Comparison of ENCODE assay signal across 16 cellular contexts in genomic region chr18:3333721-3334386, GRCh38.
DNase-seq lines count a peak whose midpoint lies in the region; ATAC-seq, FAIRE-seq and TF ChIP-seq lines count a peak whose summit lies in the region.
"Had no signal": no experiment of that assay in that cellular context is flagged by ENCODE, and none has a peak within 500 bp of the region (broad histone marks: within the 10 kb centered on the region; RNA-seq: fewer than 3 reads in every experiment).

No MANE protein-coding gene starts in this region.

- no TSS peak for BruUV-seq in Panc1 (replicated peaks; lab: Mats Ljungman, UMichigan)

- H3K27me3 ChIP-seq in Panc1 (ENCODE audit: control insufficient read depth, insufficient read depth, low read length) (no peaks in the 10 kb centered on the region), keratinocyte (ENCODE audit: control insufficient read depth, extremely low read depth, insufficient read depth, low read length) (no peaks in the 10 kb centered on the region), small intestine (ENCODE audit: control insufficient read depth in 2 of 2, insufficient read depth in 2 of 2, low read length in 2 of 2) (no peaks in the 10 kb centered on the region), BE2C (no peaks in the 10 kb centered on the region)

- H3K9me3 ChIP-seq in HEK293 (ENCODE audit: control insufficient read depth, insufficient read depth, low read depth, low read length) (no peaks in the 10 kb centered on the region), Panc1 (ENCODE audit: control insufficient read depth, insufficient read depth, low read depth, low read length) (0 out of 2 replicates have a peak, but pooled peaks cover 3% of the 10 kb centered on the region), keratinocyte (ENCODE audit: control insufficient read depth, low read depth, low read length) (no peaks in the 10 kb centered on the region), small intestine (ENCODE audit: control insufficient read depth, low read depth) (no peaks in the 10 kb centered on the region), BE2C (no peaks in the 10 kb centered on the region)

- H4K20me1 ChIP-seq in keratinocyte (ENCODE audit: control insufficient read depth, extremely low read depth, insufficient read depth, low read length) = no peaks in the 10 kb centered on the region

- H3K4me1 ChIP-seq in HEK293 (ENCODE audit: control insufficient read depth, insufficient read depth, low read length) (no peaks in the 10 kb centered on the region), Panc1 (ENCODE audit: control insufficient read depth, insufficient read depth, low read length) (no peaks in the 10 kb centered on the region), keratinocyte (ENCODE audit: control insufficient read depth, extremely low read depth, insufficient read depth, low read length) (peaks cover 26% of the 10 kb centered on the region), small intestine (ENCODE audit: control insufficient read depth in 2 of 2, insufficient read depth in 1 of 2, low read depth in 1 of 2, low read length in 1 of 2) (no peaks in the 10 kb centered on the region), BE2C (no peaks in the 10 kb centered on the region)

- peak; percentile 39 for FAIRE-seq in keratinocyte (lab: Jason Lieb, UNC)
- FAIRE-seq in small intestine (lab: Jason Lieb, UNC) = no peak
- FAIRE-seq: GM19239, H54 had no signal

- H2AFZ ChIP-seq in keratinocyte (ENCODE audit: control insufficient read depth, low read length) = no peak overlapping the region

- no peaks in the 10 kb centered on the region for H3K79me2 ChIP-seq in keratinocyte (ENCODE audit: control insufficient read depth, insufficient read depth, low read length)

- DNase-seq in Panc1 (ENCODE audit: low read depth, low spot score) (no peak), keratinocyte (ENCODE audit: low read depth, low spot score) (no peak), small intestine (no peak), EL (no peak), BE2C (no peak), COLO829 (ENCODE audit: low spot score) (no peak)
- DNase-seq: ACHN; C1 segment of cervical spinal cord; CD4-positive, alpha-beta T cell; DMS79 treated with DMSO at 0.1 percent for 48 hours; GDM1; Kasumi-1; KBM-7 had no signal

- WGBS in small intestine, 3 donors = 82 to 83% (median 82%) methylated on average over 4 of the region's 4 CpGs

- in situ Hi-C loops in Panc1 (cut with HindIII; ENCODE audit: low pct_unique_long_range_greater_than_20kb, low sequenced_read_pairs) = no loop called here

- H3K4me3 ChIP-seq in HEK293 (ENCODE audit: low read depth, low read length) (no peak overlapping the region), Panc1 (ENCODE audit: low read depth in 2 of 2, low read length in 2 of 2) (no peak overlapping the region), keratinocyte (ENCODE audit: control insufficient read depth in 2 of 3, extremely low read depth in 1 of 3, insufficient read depth in 2 of 3, low read depth in 1 of 3, low read length in 3 of 3) (no peak overlapping the region), small intestine (ENCODE audit: low read depth in 1 of 2, low read length in 2 of 2) (no peak overlapping the region), BE2C (ENCODE audit: low read depth, low read length) (no peak overlapping the region)

- H3K4me2 ChIP-seq in keratinocyte (ENCODE audit: control insufficient read depth, extremely low read depth, insufficient read depth, low read depth, low read length) = no peak overlapping the region

- H3K36me3 ChIP-seq in HEK293 (ENCODE audit: control insufficient read depth in 2 of 2, insufficient read depth in 1 of 2, low read length in 2 of 2) (no peaks in the 10 kb centered on the region), Panc1 (ENCODE audit: control insufficient read depth, insufficient read depth, low read length) (no peaks in the 10 kb centered on the region), keratinocyte (ENCODE audit: control insufficient read depth in 2 of 2, extremely low read depth in 1 of 2, insufficient read depth in 2 of 2, low read length in 2 of 2) (no peaks in the 10 kb centered on the region), small intestine (ENCODE audit: control insufficient read depth in 2 of 2, insufficient read depth in 2 of 2, low read length in 2 of 2) (no peaks in the 10 kb centered on the region), BE2C (no peaks in the 10 kb centered on the region)

- TF ChIP-seq CTCF in HEK293 (tag by site-specific recombination; IDR thresholded peaks at IDR 0.05) = no peak
- TF ChIP-seq CTCF in Panc1 (IDR thresholded peaks at IDR 0.05) = no peak
- TF ChIP-seq CTCF in keratinocyte (optimal IDR thresholded peaks at IDR 0.05 in 1 of 3, IDR thresholded peaks at IDR 0.05 in 1 of 3, conservative IDR thresholded peaks at IDR 0.05 in 1 of 3; ENCODE audit: extremely low read depth in 1 of 3, insufficient read depth in 2 of 3, low read length in 3 of 3) = no peak
- no peak for TF ChIP-seq CTCF in BE2C (IDR thresholded peaks at IDR 0.05; ENCODE audit: low read depth, low read length)

- ATAC-seq in Panc1 = no peak

- H3K9me1 ChIP-seq in keratinocyte (ENCODE audit: control insufficient read depth, extremely low read depth, insufficient read depth, low read length) = no peaks in the 10 kb centered on the region

- dilution Hi-C loops in keratinocyte (cut with MboI; ENCODE audit: extremely low pct_ligation_motif_present, low sequenced_read_pairs) = no loop called here

- H3K9ac ChIP-seq in keratinocyte (ENCODE audit: control insufficient read depth, extremely low read depth, insufficient read depth, low read length) = no peak overlapping the region

- POLR2A ChIA-PET in HEK293 (lab: Yijun Ruan, JAX) (interaction anchor here (0.6 kb wide), 1 partner anchor 32 kb away, joined by 3 read pairs; no protein-coding TSS in a partner anchor), Panc1 (lab: Charles Lee) (no interaction called here)

- no peak overlapping the region for H3K27ac ChIP-seq in HEK293 (ENCODE audit: extremely low read depth, low read depth, low read length)
- H3K27ac ChIP-seq in Panc1 (ENCODE audit: low read length) = peak overlapping the region; percentile 42; the same call in 1 of the 2 replicates
- H3K27ac ChIP-seq in keratinocyte (ENCODE audit: control insufficient read depth, insufficient read depth, low read length) = no peak overlapping the region
- no peak overlapping the region for H3K27ac ChIP-seq in small intestine (ENCODE audit: low read depth in 1 of 2, low read length in 1 of 2)

- CTCF ChIA-PET in HEK293 (lab: Yijun Ruan, JAX) (no interaction called here), Panc1 (lab: Charles Lee) (no interaction called here)

- intact Hi-C loops in Panc1 (cut with micrococcal nuclease; ENCODE audit: unreplicated experiment) = no loop called here

TF ChIP-seq in HEK293, 187 proteins besides CTCF, POLR2A, EP300 and RAD21:
- TF ChIP-seq EGR2 (tag by site-specific recombination; IDR thresholded peaks at IDR 0.05; ENCODE audit: low read depth) (peak; percentile 89), ZFHX2 (tag by site-specific recombination; conservative IDR thresholded peaks at IDR 0.05) (peak; percentile 84), ZNF221 (tag by site-specific recombination; IDR thresholded peaks at IDR 0.05; ENCODE audit: borderline replicate concordance) (no peak)
